ENCODE assay signal across 15 cellular contexts in the genomic region with DNA sequence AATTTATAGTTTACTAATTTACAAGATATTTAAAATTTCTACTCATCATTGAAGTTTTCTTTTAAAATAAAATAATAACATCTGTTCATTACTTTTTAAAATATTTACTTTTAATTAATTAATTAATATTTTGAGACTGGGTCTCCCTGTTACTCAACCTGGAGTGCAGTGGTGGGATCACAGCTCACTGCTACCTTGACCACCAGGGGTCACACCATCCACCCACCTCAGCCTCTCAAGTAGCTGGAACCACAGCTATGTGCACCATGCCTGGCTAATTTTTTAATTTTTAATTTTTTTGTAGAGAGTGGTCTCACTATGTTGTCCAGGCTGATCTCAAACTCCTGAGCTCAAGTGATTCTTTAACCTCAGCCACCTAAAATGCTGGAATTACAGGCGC.
DNase-seq lines count a peak whose midpoint lies in the region; ATAC-seq, FAIRE-seq and TF ChIP-seq lines count a peak whose summit lies in the region.
"Had no signal": no experiment of that assay in that cellular context is flagged by ENCODE, and none has a peak within 500 bp of the region (broad histone marks: within the 10 kb centered on the region; RNA-seq: fewer than 3 reads in every experiment).

No MANE protein-coding gene starts in this region.

- H3K9me3 Mint-ChIP-seq in MCF 10A (ENCODE audit: unreplicated experiment): no peaks in the 10 kb centered on the region
- no peaks in the 10 kb centered on the region for H3K9me3 Mint-ChIP-seq in type B pancreatic cell

- peak; percentile 69 to 74 for TF ChIP-seq RAD21 in H1 (IDR thresholded peaks at IDR 0.05 in 1 of 2, conservative IDR thresholded peaks at IDR 0.05 in 1 of 2; ENCODE audit: low read depth in 2 of 2, low read length in 2 of 2)

- peak; percentile 4 for DNase-seq in MCF 10A (ENCODE audit: unreplicated experiment)
- DNase-seq in mammary epithelial cell: no peak
- peak; percentile 25 for DNase-seq in NCI-H69 (lab: John Stamatoyannopoulos, UW)
- peak; percentile 10 to 54 for DNase-seq in H1 (ENCODE audit: low read depth in 1 of 2, low spot score in 2 of 2)
- DNase-seq in type B pancreatic cell (ENCODE audit: extremely low spot score, unreplicated experiment): no peak
- DNase-seq in germinal center (ENCODE audit: low spot score): no peak
- DNase-seq in central memory CD4-positive, alpha-beta T cell: no peak
- DNase-seq: activated CD4-positive, CD25-positive, alpha-beta regulatory T cell treated with anti-CD3 and anti-CD28 coated beads, Interleukin-2, amount 50 U/mL, for 72 hours; NCI-H2171 treated with DMSO at 0.1 percent for 48 hours; T-cell had no signal

- H3K4me2 ChIP-seq in mammary epithelial cell (ENCODE audit: insufficient read depth, low read depth, low read length): no peak overlapping the region
- H3K4me2 ChIP-seq in H1 (ENCODE audit: insufficient read depth in 1 of 2, low read depth in 2 of 2, low read length in 2 of 2): no peak overlapping the region

- no peaks in the 10 kb centered on the region for H3K27me3 Mint-ChIP-seq in MCF 10A (ENCODE audit: insufficient read depth, unreplicated experiment)
- no peaks in the 10 kb centered on the region for H3K27me3 Mint-ChIP-seq in type B pancreatic cell
- H3K27me3 Mint-ChIP-seq: activated naive CD8-positive, alpha-beta T cell; T-cell had no signal

- no peak for ATAC-seq in HG02623 (IDR thresholded peaks at IDR 0.05; ENCODE audit: unreplicated experiment)
- ATAC-seq: GM12878, T-cell had no signal

- H3K4me3 ChIP-seq in mammary epithelial cell (replicated peaks in 1 of 3; ENCODE audit: insufficient read depth in 1 of 3, low read depth in 2 of 3, low read length in 3 of 3): no peak overlapping the region
- H3K4me3 ChIP-seq in H1 (ENCODE audit: extremely low read depth in 1 of 4, insufficient read depth in 2 of 4, low read depth in 3 of 4, low read length in 4 of 4): no peak overlapping the region
- H3K4me3 ChIP-seq: cardiac muscle cell, GM12878 had no signal

- H3K79me1 ChIP-seq in H1 (ENCODE audit: low read depth, low read length): no peaks in the 10 kb centered on the region

- no peak overlapping the region for H3K23ac ChIP-seq in H1 (ENCODE audit: insufficient read length)

- no peak overlapping the region for H3K27ac Mint-ChIP-seq in MCF 10A (ENCODE audit: low read depth, unreplicated experiment)
- no peak overlapping the region for H3K27ac Mint-ChIP-seq in type B pancreatic cell
- H3K27ac Mint-ChIP-seq: activated naive CD8-positive, alpha-beta T cell; T-cell had no signal

- no peak overlapping the region for H4K91ac ChIP-seq in H1 (replicated peaks; ENCODE audit: insufficient read length, low read length)

- BruUV-seq in MCF 10A (replicated peaks; lab: Mats Ljungman, UMichigan) (no TSS peak), mammary epithelial cell (replicated peaks; lab: Mats Ljungman, UMichigan) (no TSS peak)

- H2BK120ac ChIP-seq in H1 (replicated peaks; ENCODE audit: low read depth, low read length): no peak overlapping the region

- 100% methylated on average over 1 of the region's 1 CpG for WGBS in mammary epithelial cell (ENCODE audit: low coverage, missing lambda C conversion rate)
- 86% methylated on average over 1 of the region's 1 CpG; no CpG with 5 or more reads in 1 of the 2 experiments for WGBS in H1 (ENCODE audit: extremely low coverage in 1 of 2, insufficient coverage in 1 of 2, insufficient read length in 1 of 2, insufficient replicate concordance in 2 of 2, low coverage in 1 of 2, low lambda C conversion rate in 2 of 2, missing lambda C conversion rate in 1 of 2), 2 experiments

- no peak overlapping the region for H2BK20ac ChIP-seq in H1 (ENCODE audit: low read length)

- H3K9me3 ChIP-seq in mammary epithelial cell (replicated peaks; ENCODE audit: insufficient read depth, low read length) (peaks cover 2% of the 10 kb centered on the region), H1 (ENCODE audit: insufficient read depth in 2 of 2, low read depth in 1 of 2, low read length in 1 of 2) (no peaks in the 10 kb centered on the region)

- H3K36me3 ChIP-seq in mammary epithelial cell (ENCODE audit: insufficient read depth, low read length) (no peaks in the 10 kb centered on the region), H1 (ENCODE audit: control insufficient read depth in 2 of 4, insufficient read depth in 4 of 4, low read length in 3 of 4) (no peaks in the 10 kb centered on the region)
- H3K36me3 ChIP-seq: cardiac muscle cell had no signal

- CTCF ChIA-PET in MCF 10A (lab: Yijun Ruan, JAX): no interaction called here
- CTCF ChIA-PET in mammary epithelial cell (lab: Charles Lee; ENCODE audit: low non-redundant PET): no interaction called here
- CTCF ChIA-PET in H1 (lab: Charles Lee; ENCODE audit: partially characterized antibody): interaction anchor here (0.5 to 1.4 kb wide), 15 partner anchors 10 to 1833 kb away, joined by 3 to 6 read pairs (median 3); no protein-coding TSS in a partner anchor

- no peaks in the 10 kb centered on the region for H3K27me3 ChIP-seq in mammary epithelial cell (ENCODE audit: insufficient read depth, low read length)
- H3K27me3 ChIP-seq in H1 (replicated peaks in 1 of 4; ENCODE audit: control insufficient read depth in 3 of 4, extremely low read depth in 1 of 4, insufficient read depth in 3 of 4, low read length in 3 of 4): no peaks in the 10 kb centered on the region
- H3K27me3 ChIP-seq: cardiac muscle cell had no signal

- dilution Hi-C loops in mammary epithelial cell (cut with HindIII; ENCODE audit: low sequenced_read_pairs): no loop called here

- H2BK12ac ChIP-seq in H1 (ENCODE audit: low read depth, low read length): no peak overlapping the region

- intact Hi-C loops in MCF 10A (cut with micrococcal nuclease): no loop called here
- intact Hi-C loops in mammary epithelial cell (cut with micrococcal nuclease): no loop called here

- H4K5ac ChIP-seq in H1 (ENCODE audit: insufficient read length, low read depth, low read length): no peak overlapping the region

- H3K4ac ChIP-seq in H1 (replicated peaks; ENCODE audit: insufficient read length, low read depth, low read length): no peak overlapping the region

- in situ Hi-C loops in mammary epithelial cell (cut with MboI; ENCODE audit: low sequenced_read_pairs in 2 of 2): no loop called here

- H3K56ac ChIP-seq in H1 (replicated peaks; ENCODE audit: insufficient read length, low read depth, low read length): no peak overlapping the region

- H3K4me1 Mint-ChIP-seq in MCF 10A (ENCODE audit: insufficient read depth, unreplicated experiment) (no peaks in the 10 kb centered on the region), type B pancreatic cell (ENCODE audit: unreplicated experiment) (no peaks in the 10 kb centered on the region)
- H3K4me1 Mint-ChIP-seq: T-cell had no signal

- H3K36me3 Mint-ChIP-seq in MCF 10A (ENCODE audit: insufficient read depth, unreplicated experiment) (no peaks in the 10 kb centered on the region), type B pancreatic cell (no peaks in the 10 kb centered on the region)
- H3K36me3 Mint-ChIP-seq: activated naive CD8-positive, alpha-beta T cell; T-cell had no signal

- H3K18ac ChIP-seq in H1 (ENCODE audit: extremely low read depth, low read length): no peak overlapping the region

- POLR2A ChIA-PET in MCF 10A (lab: Yijun Ruan, JAX): no interaction called here
- POLR2A ChIA-PET in H1 (lab: Charles Lee; ENCODE audit: partially characterized antibody): no interaction called here

- no peaks in the 10 kb centered on the region for H3K23me2 ChIP-seq in H1 (ENCODE audit: low read depth, low read length)

- H3K4me1 ChIP-seq in mammary epithelial cell (ENCODE audit: insufficient read depth, low read length): no peaks in the 10 kb centered on the region
- no peaks in the 10 kb centered on the region for H3K4me1 ChIP-seq in H1 (replicated peaks in 1 of 4; ENCODE audit: control insufficient read depth in 3 of 4, insufficient read depth in 4 of 4, low read length in 3 of 4)
- H3K4me1 ChIP-seq: parathyroid adenoma had no signal

- no peak overlapping the region for H3K27ac ChIP-seq in mammary epithelial cell (ENCODE audit: insufficient read depth, low read depth, low read length)
- H3K27ac ChIP-seq in H1 (ENCODE audit: low read depth, low read length): no peak overlapping the region
- H3K27ac ChIP-seq: cardiac muscle cell, parathyroid adenoma had no signal

- H2BK5ac ChIP-seq in H1 (ENCODE audit: low read depth, low read length): no peak overlapping the region

- FAIRE-seq in H1 (lab: Jason Lieb, UNC): no peak
- FAIRE-seq: GM12878 had no signal

- no peaks in the 10 kb centered on the region for H4K20me1 ChIP-seq in mammary epithelial cell (ENCODE audit: insufficient read depth, low read length)
- no peaks in the 10 kb centered on the region for H4K20me1 ChIP-seq in H1 (replicated peaks in 1 of 2; ENCODE audit: control insufficient read depth in 1 of 2, insufficient read depth in 2 of 2, low read length in 2 of 2)

- H2AFZ ChIP-seq in mammary epithelial cell (ENCODE audit: low read depth, low read length): no peak overlapping the region
- H2AFZ ChIP-seq in H1 (ENCODE audit: low read length): no peak overlapping the region
- H2AFZ ChIP-seq: parathyroid adenoma had no signal

- H3K9ac ChIP-seq in mammary epithelial cell (ENCODE audit: insufficient read depth, low read length) (no peak overlapping the region), H1 (replicated peaks in 1 of 4; ENCODE audit: extremely low read depth in 1 of 4, low read depth in 3 of 4, low read length in 3 of 4) (no peak overlapping the region)
- H3K9ac ChIP-seq: parathyroid adenoma had no signal

- no peak for TF ChIP-seq EP300 in H1 (IDR thresholded peaks at IDR 0.05; ENCODE audit: borderline replicate concordance in 1 of 2, low read depth in 2 of 2, low read length in 2 of 2)

- TF ChIP-seq CTCF in MCF 10A (IDR thresholded peaks at IDR 0.05; ENCODE audit: unreplicated experiment) (no peak), mammary epithelial cell (conservative IDR thresholded peaks at IDR 0.05 in 1 of 2, IDR thresholded peaks at IDR 0.05 in 1 of 2; ENCODE audit: extremely low read depth in 1 of 2, insufficient read depth in 1 of 2, low read depth in 1 of 2, low read length in 2 of 2) (no peak), H1 (IDR thresholded peaks at IDR 0.05; ENCODE audit: control extremely low read depth in 1 of 3, insufficient read depth in 1 of 3, low read depth in 1 of 3, low read length in 3 of 3) (peak; percentile 53 to 75 (median 66)), type B pancreatic cell (conservative IDR thresholded peaks at IDR 0.05) (peak; percentile 72)

- H3K4me3 Mint-ChIP-seq in MCF 10A (ENCODE audit: unreplicated experiment): no peak overlapping the region
- no peak overlapping the region for H3K4me3 Mint-ChIP-seq in type B pancreatic cell
- H3K4me3 Mint-ChIP-seq: activated naive CD8-positive, alpha-beta T cell; T-cell had no signal

- H4K8ac ChIP-seq in H1 (ENCODE audit: extremely low read depth, insufficient read depth, low read length): no peak overlapping the region

- H2AK5ac ChIP-seq in H1 (ENCODE audit: low read depth, low read length): no peak overlapping the region

- TF ChIP-seq POLR2A in H1 (IDR thresholded peaks at IDR 0.05; ENCODE audit: control extremely low read depth in 1 of 2, low read depth in 2 of 2, low read length in 2 of 2): no peak

- H2BK15ac ChIP-seq in H1 (ENCODE audit: low read length): no peak overlapping the region

- H3K79me2 ChIP-seq in mammary epithelial cell (ENCODE audit: insufficient read depth, low read length): no peaks in the 10 kb centered on the region
- H3K79me2 ChIP-seq in H1 (ENCODE audit: control insufficient read depth in 1 of 2, insufficient read depth in 2 of 2, low read length in 2 of 2): no peaks in the 10 kb centered on the region
- H3K79me2 ChIP-seq: parathyroid adenoma had no signal

- H3K14ac ChIP-seq in H1 (ENCODE audit: insufficient read length): no peak overlapping the region

Comparison
In these comparisons a context has a peak if more than half of its experiments do, and no peak if none do; other contexts are left out.
1. DNase-seq: peak in MCF 10A (single experiment), NCI-H69 (single experiment) and H1 (2 of 2); none in mammary epithelial cell (single experiment), type B pancreatic cell (single experiment), germinal center (single experiment) and central memory CD4-positive, alpha-beta T cell (single experiment).
2. CTCF ChIP-seq: peak in H1 (3 of 3) and type B pancreatic cell (single experiment); none in MCF 10A (single experiment) and mammary epithelial cell (0 of 2).